In genomic region chr16:9415588-9415987, GRCh38 we compare ENCODE assay signal across 27 cellular contexts.
"Had no signal": no experiment of that assay in that cellular context is flagged by ENCODE, and none has a peak within 500 bp of the region (broad histone marks: within the 10 kb centered on the region; RNA-seq: fewer than 3 reads in every experiment).

No MANE protein-coding gene starts in this region.

- H3K4me1 ChIP-seq: gastrocnemius medialis, sigmoid colon, suprapubic skin, tibial nerve had no signal

- H3K27ac Mint-ChIP-seq: activated B cell treated with CpG ODN at 0.5 μM for 24 hours; activated CD4-positive, alpha-beta T cell treated with anti-CD3 and anti-CD28 coated beads for 36 hours; activated naive CD8-positive, alpha-beta T cell; activated T-cell treated with anti-CD3 and anti-CD28 coated beads, Interleukin-2, amount 50 U/mL, for 24 hours; activated T-helper 2 cell treated with anti-CD3 and anti-CD28 coated beads, Interferon-gamma antibody, Interleukin-2, Interleukin-4, amounts not matched to agents 10 μg/mL and 5 μg/mL and 100 μg/mL, durations not matched to agents 14 hours and 24 hours and 36 hours; memory B cell; nephron; stimulated activated memory B cell treated with anti-CD40 and anti-IgM and Interleukin-4, amounts not matched to agents 10 μg/mL and 1 μg/mL and 100 μg/mL, for 72 hours had no signal

- H3K27me3 Mint-ChIP-seq: activated CD4-positive, alpha-beta T cell treated with anti-CD3 and anti-CD28 coated beads for 36 hours; activated naive CD8-positive, alpha-beta T cell; activated T-cell treated with anti-CD3 and anti-CD28 coated beads, Interleukin-2, amount 50 U/mL, for 24 hours; memory B cell; stimulated activated memory B cell treated with anti-CD40 and anti-IgM and Interleukin-4, amounts not matched to agents 10 μg/mL and 1 μg/mL and 100 μg/mL, for 72 hours had no signal

- H3K4me2 ChIP-seq: smooth muscle cell had no signal

- FAIRE-seq: astrocyte, endothelial cell of umbilical vein had no signal

- H3K27ac ChIP-seq: esophagus muscularis mucosa, gastrocnemius medialis, sigmoid colon, stomach, suprapubic skin, tibial nerve had no signal

- ATAC-seq: activated CD4-positive, alpha-beta T cell treated with anti-CD3 and anti-CD28 coated beads for 36 hours; gastrocnemius medialis; stimulated activated memory B cell treated with anti-CD40 and anti-IgM and Interleukin-4, amounts not matched to agents 10 μg/mL and 1 μg/mL and 100 μg/mL, for 72 hours had no signal

- H3K27me3 ChIP-seq: esophagus muscularis mucosa, gastrocnemius medialis, stomach, suprapubic skin, tibial nerve had no signal

- H3K36me3 ChIP-seq: esophagus muscularis mucosa, gastrocnemius medialis, sigmoid colon, stomach, suprapubic skin, tibial nerve had no signal

- H3K4me3 ChIP-seq: esophagus muscularis mucosa, gastrocnemius medialis, sigmoid colon, smooth muscle cell, stomach, suprapubic skin, tibial nerve had no signal

- H3K4me1 Mint-ChIP-seq: activated B cell treated with CpG ODN at 0.5 μM for 24 hours; activated CD4-positive, alpha-beta T cell treated with anti-CD3 and anti-CD28 coated beads for 36 hours; memory B cell; nephron; stimulated activated memory B cell treated with anti-CD40 and anti-IgM and Interleukin-4, amounts not matched to agents 10 μg/mL and 1 μg/mL and 100 μg/mL, for 72 hours had no signal

- H3K36me3 Mint-ChIP-seq: activated naive CD8-positive, alpha-beta T cell; memory B cell; stimulated activated memory B cell treated with anti-CD40 and anti-IgM and Interleukin-4, amounts not matched to agents 10 μg/mL and 1 μg/mL and 100 μg/mL, for 72 hours had no signal

- DNase-seq: activated B cell treated with CpG ODN at 0.5 μM for 24 hours; activated CD4-positive, alpha-beta T cell treated with anti-CD3 and anti-CD28 coated beads for 36 hours; activated CD4-positive, alpha-beta T cell treated with anti-CD3 and anti-CD28 coated beads, Interleukin-2, amount 50 U/mL, for 4 hours; activated CD8-positive, alpha-beta memory T cell treated with anti-CD3 and anti-CD28 coated beads for 24 hours; activated CD8-positive, alpha-beta memory T cell treated with anti-CD3 and anti-CD28 coated beads, Interleukin-2, amount 50 U/mL, for 4 hours; activated naive CD4-positive, alpha-beta T cell; activated T-cell treated with anti-CD3 and anti-CD28 coated beads, Interleukin-2, amount 50 U/mL, for 24 hours; central memory CD4-positive, alpha-beta T cell; dermis blood vessel endothelial cell; effector memory CD4-positive, alpha-beta T cell; gastrocnemius medialis; hippocampal formation; sigmoid colon; stimulated activated CD4-positive, alpha-beta T cell treated with anti-CD3 and anti-CD28 coated beads, Interleukin-15, amount 100 ng/mL, for 24 hours; stomach; T-helper 9 cell had no signal

- H3K4me3 Mint-ChIP-seq: activated B cell treated with CpG ODN at 0.5 μM for 24 hours; activated CD4-positive, alpha-beta T cell treated with anti-CD3 and anti-CD28 coated beads for 36 hours; activated naive CD8-positive, alpha-beta T cell; activated T-cell treated with anti-CD3 and anti-CD28 coated beads, Interleukin-2, amount 50 U/mL, for 24 hours; memory B cell; nephron; stimulated activated memory B cell treated with anti-CD40 and anti-IgM and Interleukin-4, amounts not matched to agents 10 μg/mL and 1 μg/mL and 100 μg/mL, for 72 hours had no signal
